1 cellular context compared by ENCODE assay signal in the genomic region with DNA sequence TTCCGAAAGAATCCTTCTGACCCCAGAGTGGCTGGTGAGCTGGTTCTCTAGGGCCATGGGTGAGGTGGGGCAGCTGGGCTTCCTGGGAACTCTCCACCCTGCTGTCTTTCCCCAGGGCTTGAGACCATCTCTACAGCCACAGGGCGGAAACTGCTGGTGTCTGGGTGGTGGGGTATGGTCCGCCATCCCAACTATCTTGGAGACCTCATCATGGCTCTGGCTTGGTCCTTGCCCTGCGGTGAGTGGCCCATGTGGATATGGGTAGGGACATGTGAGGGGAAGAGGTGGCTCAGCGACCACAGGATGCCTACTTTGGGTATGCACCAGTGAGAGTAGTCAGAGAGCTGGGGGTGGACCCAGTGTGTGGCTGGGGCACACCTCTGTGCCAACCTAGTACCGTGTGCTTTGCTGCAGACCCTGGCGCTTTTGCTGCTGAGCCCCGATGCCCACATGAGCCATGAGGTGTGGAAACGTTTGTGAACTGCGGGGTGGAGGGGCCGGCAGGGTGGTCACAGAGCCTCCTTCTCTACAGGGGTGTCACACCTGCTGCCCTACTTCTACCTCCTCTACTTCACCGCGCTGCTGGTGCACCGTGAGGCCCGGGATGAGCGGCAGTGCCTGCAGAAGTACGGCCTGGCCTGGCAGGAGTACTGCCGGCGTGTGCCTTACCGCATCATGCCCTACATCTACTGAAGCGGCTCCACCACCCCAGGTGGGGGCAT.
TF ChIP-seq lines count a peak whose summit lies in the region.

No MANE protein-coding gene starts in this region.

TF ChIP-seq in SK-N-SH treated with all-trans-retinoic acid at 6 μM for 48 hours, 23 proteins besides CTCF, POLR2A, EP300 and RAD21:
- TF ChIP-seq SNAI2 (CRISPR knock-in tag; IDR thresholded peaks at IDR 0.05) = no peak
- no peak for TF ChIP-seq RARB (CRISPR knock-in tag; IDR thresholded peaks at IDR 0.05)
- TF ChIP-seq ISL1 (CRISPR knock-in tag; IDR thresholded peaks at IDR 0.05) = no peak
- no peak for TF ChIP-seq CREB5 (CRISPR knock-in tag; IDR thresholded peaks at IDR 0.05; ENCODE audit: low read depth)
- TF ChIP-seq, protein P1, sequence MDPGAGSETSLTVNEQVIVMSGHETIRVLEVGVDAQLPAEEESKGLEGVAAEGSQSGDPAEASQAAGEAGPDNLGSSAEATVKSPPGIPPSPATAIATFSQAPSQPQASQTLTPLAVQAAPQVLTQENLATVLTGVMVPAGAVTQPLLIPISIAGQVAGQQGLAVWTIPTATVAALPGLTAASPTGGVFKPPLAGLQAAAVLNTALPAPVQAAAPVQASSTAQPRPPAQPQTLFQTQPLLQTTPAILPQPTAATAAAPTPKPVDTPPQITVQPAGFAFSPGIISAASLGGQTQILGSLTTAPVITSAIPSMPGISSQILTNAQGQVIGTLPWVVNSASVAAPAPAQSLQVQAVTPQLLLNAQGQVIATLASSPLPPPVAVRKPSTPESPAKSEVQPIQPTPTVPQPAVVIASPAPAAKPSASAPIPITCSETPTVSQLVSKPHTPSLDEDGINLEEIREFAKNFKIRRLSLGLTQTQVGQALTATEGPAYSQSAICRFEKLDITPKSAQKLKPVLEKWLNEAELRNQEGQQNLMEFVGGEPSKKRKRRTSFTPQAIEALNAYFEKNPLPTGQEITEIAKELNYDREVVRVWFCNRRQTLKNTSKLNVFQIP (CRISPR knock-in tag; IDR thresholded peaks at IDR 0.05; ENCODE audit: borderline replicate concordance, low read depth) = no peak
- TF ChIP-seq OSR1 (CRISPR knock-in tag; IDR thresholded peaks at IDR 0.05) = no peak
TF ChIP-seq in SK-N-SH treated with all-trans-retinoic acid at 6 μM for 48 hours: peak in this region for 0.
